Comparison of ENCODE assay signal across 9 cellular contexts in genomic region chr12:48165089-48166031, GRCh38. TPM values are rescaled to one million over a fixed set of nuclear protein-coding genes. Genes with fewer than 3 reads are reported as not detected.
DNase-seq lines count a peak whose midpoint lies in the region; ATAC-seq, FAIRE-seq and TF ChIP-seq lines count a peak whose summit lies in the region.
"Had no signal": no experiment of that assay in that cellular context is flagged by ENCODE, and none has a peak within 500 bp of the region (broad histone marks: within the 10 kb centered on the region; RNA-seq: fewer than 3 reads in every experiment).

No MANE protein-coding gene starts in this region.

- ATAC-seq in CD4-positive, CD25-positive, alpha-beta regulatory T cell (ENCODE audit: low read depth in 2 of 2) = peak; percentile 74 to 84
- ATAC-seq in GM18868 (IDR thresholded peaks at IDR 0.05; ENCODE audit: unreplicated experiment) (peak; percentile 45), HG03045 (IDR thresholded peaks at IDR 0.05; ENCODE audit: unreplicated experiment) (no peak)
- peak; percentile 87 for ATAC-seq in naive thymus-derived CD4-positive, alpha-beta T cell

- DNase-seq in CD4-positive, CD25-positive, alpha-beta regulatory T cell = peak; percentile 46 to 85 (median 78)
- DNase-seq in NCI-H2081 treated with DMSO at 0.1 percent for 48 hours (lab: John Stamatoyannopoulos, UW) (peak; percentile 48), endothelial cell of umbilical vein (ENCODE audit: low read depth, low spot score) (peak; percentile 67), epidermal melanocyte (ENCODE audit: insufficient read length, low spot score) (no peak)
- DNase-seq in activated CD4-positive, CD25-positive, alpha-beta regulatory T cell treated with anti-CD3 and anti-CD28 coated beads, Interleukin-2, amount 50 U/mL, for 16 hours (ENCODE audit: low read depth, low spot score) = peak; percentile 43
- DNase-seq in naive thymus-derived CD4-positive, alpha-beta T cell = peak in 7 of 9 donors; percentile 54 to 77 (median 70)

- TF ChIP-seq CTCF in endothelial cell of umbilical vein (IDR thresholded peaks at IDR 0.05; ENCODE audit: extremely low read depth in 1 of 2, insufficient read depth in 1 of 2, low read depth in 1 of 2, low read length in 2 of 2) = peak; percentile 62 to 80

- H2AFZ ChIP-seq in endothelial cell of umbilical vein (ENCODE audit: low read depth, low read length) = no peak overlapping the region

- dilution Hi-C loops in endothelial cell of umbilical vein (cut with MboI; ENCODE audit: extremely low pct_ligation_motif_present, low sequenced_read_pairs) = no loop called here

- H3K27ac Mint-ChIP-seq in CD4-positive, CD25-positive, alpha-beta regulatory T cell = peak overlapping the region in 1 of 3 donors; percentile 48
- no peak overlapping the region for H3K27ac Mint-ChIP-seq in naive thymus-derived CD4-positive, alpha-beta T cell

- peaks cover 0 to 3% (median 0%) of the 10 kb centered on the region in 4 donors for H3K4me1 Mint-ChIP-seq in CD4-positive, CD25-positive, alpha-beta regulatory T cell
- H3K4me1 Mint-ChIP-seq in naive thymus-derived CD4-positive, alpha-beta T cell = peaks cover 2 to 16% (median 14%) of the 10 kb centered on the region in 7 donors

- H3K9me1 ChIP-seq in endothelial cell of umbilical vein (replicated peaks; ENCODE audit: control insufficient read depth, extremely low read depth, insufficient read depth, low read length) = no peaks in the 10 kb centered on the region

- no peaks in the 10 kb centered on the region for H3K79me2 ChIP-seq in endothelial cell of umbilical vein (ENCODE audit: control insufficient read depth, insufficient read depth, low read length)

- H3K27me3 ChIP-seq in CD4-positive, CD25-positive, alpha-beta regulatory T cell (ENCODE audit: control insufficient read depth, insufficient read depth, low read length) = peaks cover 8% of the 10 kb centered on the region
- H3K27me3 ChIP-seq in endothelial cell of umbilical vein (ENCODE audit: control insufficient read depth in 2 of 2, insufficient read depth in 2 of 2, low read length in 2 of 2) = peaks cover 10 to 23% of the 10 kb centered on the region in 2 experiments
- no peaks in the 10 kb centered on the region for H3K27me3 ChIP-seq in naive thymus-derived CD4-positive, alpha-beta T cell (ENCODE audit: control insufficient read depth in 2 of 2, insufficient read depth in 2 of 2, low read length in 2 of 2)

- CTCF ChIA-PET in endothelial cell of umbilical vein (lab: Charles Lee) = interaction anchor here (0.7 to 2.7 kb wide), 15 partner anchors 8 to 327 kb away, joined by 3 to 16 read pairs (median 3); partner anchors contain the start of genes ASB8 and TMEM106C
- CTCF ChIA-PET in naive thymus-derived CD4-positive, alpha-beta T cell (lab: Charles Lee) = interaction anchor here (0.7 to 2.0 kb wide), 12 partner anchors 9 to 451 kb away, joined by 3 to 8 read pairs (median 4); partner anchors contain the start of gene SENP1

- H3K9me3 Mint-ChIP-seq in CD4-positive, CD25-positive, alpha-beta regulatory T cell = peaks cover 0 to 4% (median 0%) of the 10 kb centered on the region in 7 donors
- no peaks in the 10 kb centered on the region for H3K9me3 Mint-ChIP-seq in naive thymus-derived CD4-positive, alpha-beta T cell

- no peaks in the 10 kb centered on the region for H4K20me1 ChIP-seq in endothelial cell of umbilical vein (replicated peaks; ENCODE audit: control insufficient read depth, extremely low read depth, insufficient read depth, low read length)

- no TSS peak for BruUV-seq in endothelial cell of umbilical vein (replicated peaks; lab: Mats Ljungman, UMichigan)

- H3K27me3 Mint-ChIP-seq in CD4-positive, CD25-positive, alpha-beta regulatory T cell = peaks cover 12% of the 10 kb centered on the region
- peaks cover 0 to 33% (median 12%) of the 10 kb centered on the region in 5 donors for H3K27me3 Mint-ChIP-seq in naive thymus-derived CD4-positive, alpha-beta T cell

- no peak overlapping the region for H3K9ac ChIP-seq in endothelial cell of umbilical vein (replicated peaks; ENCODE audit: extremely low read depth, insufficient read depth, low read length)

- H3K9me3 ChIP-seq in CD4-positive, CD25-positive, alpha-beta regulatory T cell (ENCODE audit: control insufficient read depth in 2 of 2, low read length in 2 of 2) = no peaks in the 10 kb centered on the region
- H3K9me3 ChIP-seq in endothelial cell of umbilical vein (replicated peaks; ENCODE audit: control insufficient read depth, insufficient read depth, low read length) = no peaks in the 10 kb centered on the region
- no peaks in the 10 kb centered on the region for H3K9me3 ChIP-seq in naive thymus-derived CD4-positive, alpha-beta T cell (ENCODE audit: control insufficient read depth in 2 of 3, low read length in 3 of 3)

- H3K4me1 ChIP-seq in CD4-positive, CD25-positive, alpha-beta regulatory T cell (ENCODE audit: control insufficient read depth, insufficient read depth, low read length, poor library complexity, severe bottlenecking) = no peaks in the 10 kb centered on the region
- no peaks in the 10 kb centered on the region for H3K4me1 ChIP-seq in endothelial cell of umbilical vein (ENCODE audit: control insufficient read depth, extremely low read depth, insufficient read depth, low read length)
- H3K4me1 ChIP-seq in naive thymus-derived CD4-positive, alpha-beta T cell (ENCODE audit: control insufficient read depth in 2 of 2, insufficient read depth in 2 of 2, low read length in 2 of 2) = no peaks in the 10 kb centered on the region

- no peak overlapping the region for H3K4me3 Mint-ChIP-seq in CD4-positive, CD25-positive, alpha-beta regulatory T cell
- H3K4me3 Mint-ChIP-seq in naive thymus-derived CD4-positive, alpha-beta T cell = no peak overlapping the region

- no peak for TF ChIP-seq POLR2A in endothelial cell of umbilical vein (IDR thresholded peaks at IDR 0.05; ENCODE audit: low read depth, low read length)

- intact Hi-C loops in endothelial cell of umbilical vein (cut with micrococcal nuclease) = loop anchor here (1.0 to 5.0 kb wide), 5 partner anchors 81 to 452 kb away; no protein-coding TSS in a partner anchor
- intact Hi-C loops in naive thymus-derived CD4-positive, alpha-beta T cell (cut with micrococcal nuclease) = loop anchor here (1.0 to 5.0 kb wide), 15 partner anchors 8 to 513 kb away; partner anchors contain the start of genes TMEM106C (in 2 of the 2), ASB8 (in 1 of the 2), COL2A1 (in 1 of the 2) and SENP1 (in 1 of the 2)

- H3K4me3 ChIP-seq in CD4-positive, CD25-positive, alpha-beta regulatory T cell (ENCODE audit: low read depth, low read length) = no peak overlapping the region
- no peak overlapping the region for H3K4me3 ChIP-seq in endothelial cell of umbilical vein (replicated peaks in 1 of 3; ENCODE audit: insufficient read depth in 1 of 3, low read depth in 1 of 3, low read length in 3 of 3)
- no peak overlapping the region for H3K4me3 ChIP-seq in naive thymus-derived CD4-positive, alpha-beta T cell (ENCODE audit: low read length)
- H3K4me3 ChIP-seq: skin epidermis had no signal

- POLR2A ChIA-PET in endothelial cell of umbilical vein (lab: Charles Lee) = no interaction called here
- POLR2A ChIA-PET in naive thymus-derived CD4-positive, alpha-beta T cell (lab: Charles Lee) = interaction anchor here (0.6 to 1.2 kb wide), 3 partner anchors 9 to 24 kb away, joined by 4 to 6 read pairs (median 4); no protein-coding TSS in a partner anchor

- H3K27ac ChIP-seq in CD4-positive, CD25-positive, alpha-beta regulatory T cell (ENCODE audit: insufficient read depth, low read length, poor library complexity, severe bottlenecking) = no peak overlapping the region
- H3K27ac ChIP-seq in endothelial cell of umbilical vein (ENCODE audit: insufficient read depth, low read depth, low read length) = no peak overlapping the region
- H3K27ac ChIP-seq in naive thymus-derived CD4-positive, alpha-beta T cell (ENCODE audit: low read depth, low read length) = no peak overlapping the region
- H3K27ac ChIP-seq: skin epidermis had no signal

- no peak overlapping the region for H3K4me2 ChIP-seq in endothelial cell of umbilical vein (ENCODE audit: insufficient read depth, low read length)

- no peaks in the 10 kb centered on the region for H3K36me3 Mint-ChIP-seq in CD4-positive, CD25-positive, alpha-beta regulatory T cell
- no peaks in the 10 kb centered on the region for H3K36me3 Mint-ChIP-seq in naive thymus-derived CD4-positive, alpha-beta T cell

- peak; percentile 80 for FAIRE-seq in endothelial cell of umbilical vein (lab: Jason Lieb, UNC)

- H3K36me3 ChIP-seq in CD4-positive, CD25-positive, alpha-beta regulatory T cell (ENCODE audit: control insufficient read depth, insufficient read depth, low read length) = no peaks in the 10 kb centered on the region
- H3K36me3 ChIP-seq in endothelial cell of umbilical vein (ENCODE audit: control insufficient read depth in 2 of 2, extremely low read depth in 1 of 2, insufficient read depth in 2 of 2, low read length in 2 of 2) = no peaks in the 10 kb centered on the region
- no peaks in the 10 kb centered on the region for H3K36me3 ChIP-seq in naive thymus-derived CD4-positive, alpha-beta T cell (ENCODE audit: control insufficient read depth in 2 of 3, insufficient read depth in 3 of 3, low read length in 3 of 3)

RNA-seq across cellular contexts. Expression of gene ASB8, which starts 8.0 kb away (rescaled TPM):
- 46.6 TPM for total RNA-seq in CD4-positive, CD25-positive, alpha-beta regulatory T cell
- 100 to 1,000 TPM in 1 of 4 donors, 10 to 100 TPM in 3; 73.2 to 121 (median 90.0) TPM for polyA plus RNA-seq in CD4-positive, CD25-positive, alpha-beta regulatory T cell
- total RNA-seq in endothelial cell of umbilical vein = 26.5 and 29.7 TPM in 2 replicates
- 14.5 and 14.9 TPM in 2 replicates for polyA plus RNA-seq in endothelial cell of umbilical vein
- 16.9 and 17.3 TPM in 2 replicates for polyA plus RNA-seq in endothelial cell of umbilical vein (2011; cell fraction: cytosol; rRNA removed)
- 16.9 and 19.7 TPM in 2 replicates for polyA plus RNA-seq in endothelial cell of umbilical vein (2011; cell fraction: nucleus; rRNA removed)
- polyA plus RNA-seq in endothelial cell of umbilical vein (2012) = 16.5 and 24.5 TPM in 2 replicates
- polyA minus RNA-seq in endothelial cell of umbilical vein = 36.0 and 48.5 TPM in 2 replicates
- 21.3 TPM for polyA minus RNA-seq in endothelial cell of umbilical vein (2011; cell fraction: cytosol; rRNA and poly(A)+ RNA removed)
- 16.8 and 21.0 TPM in 2 replicates for polyA minus RNA-seq in endothelial cell of umbilical vein (2011; cell fraction: nucleus; rRNA and poly(A)+ RNA removed)
- 10 to 100 TPM; 42.9 to 75.9 (median 54.9) TPM for total RNA-seq in naive thymus-derived CD4-positive, alpha-beta T cell
- polyA plus RNA-seq in naive thymus-derived CD4-positive, alpha-beta T cell = 10 to 100 TPM; 71.5 to 93.5 TPM

RNA-seq across cellular contexts. Expression of gene CCDC184, which starts 18.1 kb away (rescaled TPM):
- 1.6 TPM for total RNA-seq in CD4-positive, CD25-positive, alpha-beta regulatory T cell
- under 1 TPM; 0.15 to 0.24 (median 0.18) TPM for polyA plus RNA-seq in CD4-positive, CD25-positive, alpha-beta regulatory T cell
- total RNA-seq in endothelial cell of umbilical vein = 0.18 TPM in 1 of 2 replicates, not detected in the other
- 0.27 and 0.39 TPM in 2 replicates for polyA plus RNA-seq in endothelial cell of umbilical vein
- polyA plus RNA-seq in endothelial cell of umbilical vein (2011; cell fraction: cytosol; rRNA removed) = 0.23 and 0.25 TPM in 2 replicates
- polyA plus RNA-seq in endothelial cell of umbilical vein (2011; cell fraction: nucleus; rRNA removed) = 0.17 TPM in 2 replicates
- polyA plus RNA-seq in endothelial cell of umbilical vein (2012) = 0.11 and 0.22 TPM in 2 replicates
- polyA minus RNA-seq in endothelial cell of umbilical vein = 0.22 TPM in 1 of 2 replicates, not detected in the other
- not detected for polyA minus RNA-seq in endothelial cell of umbilical vein (2011; cell fraction: cytosol; rRNA and poly(A)+ RNA removed)
- polyA minus RNA-seq in endothelial cell of umbilical vein (2011; cell fraction: nucleus; rRNA and poly(A)+ RNA removed) = 0.29 TPM in 1 of 2 replicates, not detected in the other
- total RNA-seq in naive thymus-derived CD4-positive, alpha-beta T cell = 1 to 10 TPM in 2 of 5 experiments, under 1 TPM in 2, not detected in 1; 0.22 to 3.8 (median 1.8) TPM
- under 1 TPM in 1 of 2 donors, not detected in 1; 0.21 TPM for polyA plus RNA-seq in naive thymus-derived CD4-positive, alpha-beta T cell

RNA-seq across cellular contexts. Expression of gene OR10AD1, which starts 37.7 kb away (rescaled TPM):
- not detected for total RNA-seq in CD4-positive, CD25-positive, alpha-beta regulatory T cell
- polyA plus RNA-seq in CD4-positive, CD25-positive, alpha-beta regulatory T cell = under 1 TPM in 1 of 4 donors, not detected in 3; 0.22 TPM
- not detected in 2 replicates for total RNA-seq in endothelial cell of umbilical vein
- polyA plus RNA-seq in endothelial cell of umbilical vein = not detected in 2 replicates
- not detected in 2 replicates for polyA plus RNA-seq in endothelial cell of umbilical vein (2011; cell fraction: cytosol; rRNA removed)
- polyA plus RNA-seq in endothelial cell of umbilical vein (2011; cell fraction: nucleus; rRNA removed) = not detected in 2 replicates
- polyA plus RNA-seq in endothelial cell of umbilical vein (2012) = not detected in 2 replicates
- polyA minus RNA-seq in endothelial cell of umbilical vein = not detected in 2 replicates
- not detected for polyA minus RNA-seq in endothelial cell of umbilical vein (2011; cell fraction: cytosol; rRNA and poly(A)+ RNA removed)
- not detected in 2 replicates for polyA minus RNA-seq in endothelial cell of umbilical vein (2011; cell fraction: nucleus; rRNA and poly(A)+ RNA removed)
- total RNA-seq in naive thymus-derived CD4-positive, alpha-beta T cell = not detected
- not detected for polyA plus RNA-seq in naive thymus-derived CD4-positive, alpha-beta T cell

RNA-seq across cellular contexts. Expression of gene PFKM, which starts 46.2 kb away (rescaled TPM):
- total RNA-seq in CD4-positive, CD25-positive, alpha-beta regulatory T cell = 13.6 TPM
- 1 to 10 TPM; 4.6 to 6.4 (median 5.4) TPM for polyA plus RNA-seq in CD4-positive, CD25-positive, alpha-beta regulatory T cell
- 74.4 and 76.7 TPM in 2 replicates for total RNA-seq in endothelial cell of umbilical vein
- 49.7 and 53.4 TPM in 2 replicates for polyA plus RNA-seq in endothelial cell of umbilical vein
- 49.6 and 54.8 TPM in 2 replicates for polyA plus RNA-seq in endothelial cell of umbilical vein (2011; cell fraction: cytosol; rRNA removed)
- 165 and 166 TPM in 2 replicates for polyA plus RNA-seq in endothelial cell of umbilical vein (2011; cell fraction: nucleus; rRNA removed)
- 99.6 and 139 TPM in 2 replicates for polyA plus RNA-seq in endothelial cell of umbilical vein (2012)
- 136 and 149 TPM in 2 replicates for polyA minus RNA-seq in endothelial cell of umbilical vein
- 35.2 TPM for polyA minus RNA-seq in endothelial cell of umbilical vein (2011; cell fraction: cytosol; rRNA and poly(A)+ RNA removed)
- 36.8 and 57.4 TPM in 2 replicates for polyA minus RNA-seq in endothelial cell of umbilical vein (2011; cell fraction: nucleus; rRNA and poly(A)+ RNA removed)
- 10 to 100 TPM; 11.7 to 20.3 (median 14.5) TPM for total RNA-seq in naive thymus-derived CD4-positive, alpha-beta T cell
- 1 to 10 TPM; 5.1 to 6.3 TPM for polyA plus RNA-seq in naive thymus-derived CD4-positive, alpha-beta T cell

RNA-seq across cellular contexts. Expression of gene SENP1, which starts 59.5 kb away (rescaled TPM):
- total RNA-seq in CD4-positive, CD25-positive, alpha-beta regulatory T cell = 25.1 TPM
- 10 to 100 TPM; 10.7 to 14.6 (median 12.0) TPM for polyA plus RNA-seq in CD4-positive, CD25-positive, alpha-beta regulatory T cell
- 20.5 and 21.3 TPM in 2 replicates for total RNA-seq in endothelial cell of umbilical vein
- polyA plus RNA-seq in endothelial cell of umbilical vein = 8.4 and 9.9 TPM in 2 replicates
- 9.3 and 9.7 TPM in 2 replicates for polyA plus RNA-seq in endothelial cell of umbilical vein (2011; cell fraction: cytosol; rRNA removed)
- polyA plus RNA-seq in endothelial cell of umbilical vein (2011; cell fraction: nucleus; rRNA removed) = 12.5 and 13.3 TPM in 2 replicates
- polyA plus RNA-seq in endothelial cell of umbilical vein (2012) = 7.4 and 12.4 TPM in 2 replicates
- polyA minus RNA-seq in endothelial cell of umbilical vein = 19.4 and 22.0 TPM in 2 replicates
- polyA minus RNA-seq in endothelial cell of umbilical vein (2011; cell fraction: cytosol; rRNA and poly(A)+ RNA removed) = 28.5 TPM
- polyA minus RNA-seq in endothelial cell of umbilical vein (2011; cell fraction: nucleus; rRNA and poly(A)+ RNA removed) = 22.4 and 38.8 TPM in 2 replicates
- total RNA-seq in naive thymus-derived CD4-positive, alpha-beta T cell = 10 to 100 TPM; 16.9 to 41.9 (median 31.5) TPM
- polyA plus RNA-seq in naive thymus-derived CD4-positive, alpha-beta T cell = 10 to 100 TPM; 12.0 to 13.7 TPM
